ENCODE assay signal across 1 cellular context in genomic region chr3:12553921-12554391, GRCh38.
A peak's percentile ranks its signal among the peaks of the same experiment; 100 is the strongest.
TF ChIP-seq lines count a peak whose summit lies in the region.

No MANE protein-coding gene starts in this region.

TF ChIP-seq in HEK293, 187 proteins besides CTCF, POLR2A, EP300 and RAD21 (continued from another document):
- TF ChIP-seq HIC1 (tag by site-specific recombination; IDR thresholded peaks at IDR 0.05) (0 out of 2 replicates have a peak, but pooled peaks have one; percentile 25), ZBTB26 (tag by site-specific recombination; optimal IDR thresholded peaks at IDR 0.05) (peak; percentile 51), ZNF623 (tag by site-specific recombination; IDR thresholded peaks at IDR 0.05) (no peak), GLIS1 (tag by site-specific recombination; IDR thresholded peaks at IDR 0.05) (0 out of 2 replicates have a peak, but pooled peaks have one; percentile 19), ZNF561 (tag by site-specific recombination; IDR thresholded peaks at IDR 0.05; ENCODE audit: borderline replicate concordance) (0 out of 2 replicates have a peak, but pooled peaks have one; percentile 29), PRDM2 (tag by site-specific recombination; IDR thresholded peaks at IDR 0.05; ENCODE audit: borderline replicate concordance) (no peak), ZBTB8A (tag by site-specific recombination; IDR thresholded peaks at IDR 0.05) (0 out of 2 replicates have a peak, but pooled peaks have one; percentile 13), ZXDB (tag by site-specific recombination; IDR thresholded peaks at IDR 0.05) (peak; percentile 89), IKZF3 (tag by site-specific recombination; IDR thresholded peaks at IDR 0.05) (peak; percentile 30; the same call in 1 of the 2 replicates), ZNF660 (tag by site-specific recombination; IDR thresholded peaks at IDR 0.05) (0 out of 2 replicates have a peak, but pooled peaks have one; percentile 27), ZNF549 (tag by site-specific recombination; IDR thresholded peaks at IDR 0.05) (no peak), PATZ1 (tag by site-specific recombination; IDR thresholded peaks at IDR 0.05) (peak; percentile 74), ZNF664 (tag by site-specific recombination; IDR thresholded peaks at IDR 0.05) (no peak), ZNF335 (tag by site-specific recombination; conservative IDR thresholded peaks at IDR 0.05) (peak; percentile 57), ZNF394 (tag by site-specific recombination; IDR thresholded peaks at IDR 0.05; ENCODE audit: borderline replicate concordance) (peak; percentile 52; the same call in 1 of the 2 replicates)
